9 cellular contexts compared by ENCODE assay signal in genomic region chr11:64762916-64763803, GRCh38. TPM values are rescaled to one million over a fixed set of nuclear protein-coding genes. Genes with fewer than 3 reads are reported as not detected.
DNase-seq lines count a peak whose midpoint lies in the region; ATAC-seq and TF ChIP-seq lines count a peak whose summit lies in the region.
"Had no signal": no experiment of that assay in that cellular context is flagged by ENCODE, and none has a peak within 500 bp of the region (broad histone marks: within the 10 kb centered on the region; RNA-seq: fewer than 3 reads in every experiment).

No MANE protein-coding gene starts in this region.

- H3K4me1 ChIP-seq in DND-41 (ENCODE audit: insufficient read depth, low read length), result peaks cover 38% of the 10 kb centered on the region
- H3K4me1 ChIP-seq in thoracic aorta (ENCODE audit: control insufficient read depth in 1 of 2, low read depth in 2 of 2), result peaks cover 26 to 77% of the 10 kb centered on the region in 2 donors

- H3K27me3 ChIP-seq in DND-41 (ENCODE audit: insufficient read depth, low read length, poor library complexity) (no peaks in the 10 kb centered on the region), thoracic aorta (replicated peaks; ENCODE audit: insufficient read depth) (no peaks in the 10 kb centered on the region)
- H3K27me3 ChIP-seq: ovary had no signal

- H3K27ac ChIP-seq in DND-41 (ENCODE audit: low read length), result peak overlapping the region; percentile 17; the same call in 1 of the 2 replicates
- H3K27ac ChIP-seq in thoracic aorta, result peak overlapping the region; percentile 68 to 83
- H3K27ac ChIP-seq: ovary had no signal

- DNase-seq in DND-41 (peak; percentile 35), MV-4-11 (lab: John Stamatoyannopoulos, UW) (peak; percentile 69), astrocyte of the spinal cord (ENCODE audit: low read depth, low spot score) (peak; percentile 88), kidney tubule cell (ENCODE audit: low spot score) (peak; percentile 92), thoracic aorta (ENCODE audit: low spot score) (no peak), T-helper 9 cell (no peak), D341Med (ENCODE audit: low spot score) (no peak)

- H3K79me2 ChIP-seq in DND-41 (ENCODE audit: insufficient read depth, low read length), result peaks cover 37% of the 10 kb centered on the region

- H3K9me3 ChIP-seq in DND-41 (ENCODE audit: insufficient read depth, low read length, severe bottlenecking) (no peaks in the 10 kb centered on the region), thoracic aorta (no peaks in the 10 kb centered on the region)
- H3K9me3 ChIP-seq: ovary had no signal

- no peak overlapping the region for H3K9ac ChIP-seq in DND-41 (ENCODE audit: low read depth, low read length)

- H3K36me3 ChIP-seq in DND-41 (ENCODE audit: insufficient read depth, low read length) (peaks cover 60% of the 10 kb centered on the region), thoracic aorta (peaks cover 49% of the 10 kb centered on the region)
- H3K36me3 ChIP-seq: ovary had no signal

- no peak overlapping the region for H3K4me3 ChIP-seq in DND-41 (ENCODE audit: low read depth in 1 of 2, low read length in 2 of 2)
- H3K4me3 ChIP-seq in astrocyte of the spinal cord (ENCODE audit: low read depth, low read length), result no peak overlapping the region
- no peak overlapping the region for H3K4me3 ChIP-seq in thoracic aorta
- H3K4me3 ChIP-seq: ovary had no signal

- no peak overlapping the region for H2AFZ ChIP-seq in DND-41 (ENCODE audit: low read depth, low read length)

- peaks cover 69% of the 10 kb centered on the region for H4K20me1 ChIP-seq in DND-41 (ENCODE audit: insufficient read depth, low read length)

- no peak for TF ChIP-seq CTCF in DND-41 (IDR thresholded peaks at IDR 0.05; ENCODE audit: borderline replicate concordance, extremely low read depth, low read length, poor library complexity, severe bottlenecking)
- no peak for TF ChIP-seq CTCF in astrocyte of the spinal cord (IDR thresholded peaks at IDR 0.05; ENCODE audit: low read depth, low read length)
- no peak for TF ChIP-seq CTCF in thoracic aorta (IDR thresholded peaks at IDR 0.05)

- no peak overlapping the region for H3K4me2 ChIP-seq in DND-41 (ENCODE audit: insufficient read depth, low read length)

- in situ Hi-C loops in astrocyte of the spinal cord (cut with HindIII; ENCODE audit: low sequenced_read_pairs), result no loop called here

- ATAC-seq in DND-41 (ENCODE audit: insufficient read depth, low read depth), result no peak
- no peak for ATAC-seq in thoracic aorta (ENCODE audit: insufficient number of reproducible peaks, low FRiP score, low read depth)
- ATAC-seq in GM21360 (IDR thresholded peaks at IDR 0.05; ENCODE audit: unreplicated experiment), result no peak

RNA-seq across cellular contexts. Expression of gene PYGM, which starts 3.4 kb away (rescaled TPM):
- 10 to 100 TPM; 12.2 to 13.4 TPM for total RNA-seq in thoracic aorta

RNA-seq across cellular contexts. Expression of gene SF1, which starts 15.2 kb away (rescaled TPM):
- total RNA-seq in thoracic aorta, result 100 to 1,000 TPM; 250 to 512 TPM

RNA-seq across cellular contexts. Expression of gene RASGRP2, which starts 19.2 kb away (rescaled TPM):
- 10 to 100 TPM; 78.4 to 89.1 TPM for total RNA-seq in thoracic aorta

RNA-seq across cellular contexts. Expression of gene MAP4K2, which starts 39.9 kb away (rescaled TPM):
- 10 to 100 TPM; 23.3 to 39.1 TPM for total RNA-seq in thoracic aorta

RNA-seq across cellular contexts. Expression of gene NRXN2, which starts 40.2 kb away (rescaled TPM):
- 10 to 100 TPM; 40.3 to 41.3 TPM for total RNA-seq in thoracic aorta

Comparison
In these comparisons a context has a peak if more than half of its experiments do, and no peak if none do; other contexts are left out.
1. DNase-seq: peak in DND-41 (single experiment), MV-4-11 (single experiment), astrocyte of the spinal cord (single experiment) and kidney tubule cell (single experiment); none in thoracic aorta (single experiment), T-helper 9 cell (single experiment) and D341Med (single experiment).